Comparison of ENCODE assay signal across 22 cellular contexts in the genomic region with DNA sequence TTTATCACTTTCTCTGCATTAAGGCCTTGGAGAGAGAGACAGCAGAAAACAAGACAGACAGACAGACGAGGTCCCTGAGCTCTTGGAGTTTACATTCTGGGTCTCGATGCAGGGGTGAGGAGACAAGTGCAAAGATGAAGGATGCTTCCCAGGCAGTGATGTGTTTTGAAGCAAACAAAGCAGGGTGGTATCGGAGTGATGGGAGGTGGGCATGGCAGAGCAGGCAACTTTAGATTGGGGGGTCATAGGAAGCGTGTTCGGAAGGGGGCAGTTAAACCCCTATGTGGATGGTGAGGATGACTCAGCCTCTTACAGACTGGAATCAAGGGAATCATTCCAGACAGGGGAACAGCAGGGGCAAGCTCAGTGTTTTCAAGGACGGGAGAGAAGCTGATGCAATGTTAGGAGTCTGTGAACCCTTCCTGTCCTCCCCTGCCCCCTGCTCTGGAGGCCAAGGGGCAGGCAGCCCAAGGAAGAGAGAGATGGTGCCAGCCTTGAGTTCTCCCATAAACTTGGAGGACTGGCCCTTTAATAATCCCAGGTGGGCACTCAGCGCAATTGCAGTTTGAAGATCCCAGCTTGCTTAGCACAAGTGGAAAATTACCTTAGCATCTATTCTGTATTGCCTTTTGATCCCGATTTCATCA.
DNase-seq lines count a peak whose midpoint lies in the region; TF ChIP-seq lines count a peak whose summit lies in the region.
"Had no signal": no experiment of that assay in that cellular context is flagged by ENCODE, and none has a peak within 500 bp of the region (broad histone marks: within the 10 kb centered on the region; RNA-seq: fewer than 3 reads in every experiment).

No MANE protein-coding gene starts in this region.

- no peak overlapping the region for H3K4me2 ChIP-seq in mesendoderm (ENCODE audit: low read length)
- H3K4me2 ChIP-seq: PC-9 had no signal

- H3K4me3 ChIP-seq in mesendoderm (ENCODE audit: low read length) (no peak overlapping the region), stomach (no peak overlapping the region)
- H3K4me3 ChIP-seq: dorsolateral prefrontal cortex, PC-9, prostate gland, SK-N-MC had no signal

- intact Hi-C loops in stomach (cut with DNase I; ENCODE audit: low total_unique reads) = no loop called here

- H3K56ac ChIP-seq in mesendoderm (ENCODE audit: low read length) = no peak overlapping the region

- no peak for TF ChIP-seq EP300 in stomach (IDR thresholded peaks at IDR 0.05)

- no peak overlapping the region for H4K5ac ChIP-seq in mesendoderm (ENCODE audit: low read length)

- H3K9me3 ChIP-seq in stomach = no peaks in the 10 kb centered on the region
- H3K9me3 ChIP-seq: prostate gland had no signal

- no peaks in the 10 kb centered on the region for H3K79me2 ChIP-seq in mesendoderm (ENCODE audit: control insufficient read depth, insufficient read depth, low read length)

- no CpG with 5 or more reads among the region's 8 CpGs for WGBS in mesendoderm (ENCODE audit: extremely low coverage, insufficient coverage, low lambda C conversion rate)
- 71 to 78% (median 75%) methylated on average over 8 of the region's 8 CpGs for WGBS in stomach, 5 donors

- H3K36me3 ChIP-seq in mesendoderm (ENCODE audit: control insufficient read depth, insufficient read depth, low read length) (no peaks in the 10 kb centered on the region), stomach (no peaks in the 10 kb centered on the region)
- H3K36me3 ChIP-seq: prostate gland had no signal

- DNase-seq in NCI-H748 (lab: John Stamatoyannopoulos, UW; ENCODE audit: unreplicated experiment) (peak; percentile 28), NCI-H748 treated with DMSO at 0.1 percent for 48 hours (lab: John Stamatoyannopoulos, UW) (no peak), SK-MEL-5 (ENCODE audit: low read depth, low spot score) (peak; percentile 15), mesendoderm (peak; percentile 71), stomach (peak; percentile 9), cerebellum (ENCODE audit: low spot score) (no peak)
- no peak for DNase-seq in activated CD4-positive, alpha-beta T cell treated with anti-CD3 and anti-CD28 coated beads, Interleukin-2, amount 50 U/mL, for 1 hour
- DNase-seq in stimulated activated CD4-positive, alpha-beta T cell treated with anti-CD3 and anti-CD28 coated beads, Interleukin-1b, Interleukin-23, amount 100 ng/mL, for 48 hours = no peak
- DNase-seq: activated CD4-positive, alpha-beta T cell treated with anti-CD3 and anti-CD28 coated beads for 1 hour; activated naive CD8-positive, alpha-beta T cell treated with anti-CD3 and anti-CD28 coated beads, Interleukin-2, amount 10 ng/mL, durations not matched to agents 7 days and 5 days; dorsolateral prefrontal cortex; foreskin keratinocyte; hypothalamus; KG1; naive thymus-derived CD8-positive, alpha-beta T cell; NCI-H2081 treated with DMSO at 0.1 percent for 48 hours; NCI-H82; PC-9; stimulated activated CD8-positive, alpha-beta memory T cell treated with anti-CD3 and anti-CD28 coated beads, Interleukin-4, amount 100 ng/mL, for 48 hours; T1000 had no signal

- H2BK15ac ChIP-seq in mesendoderm (replicated peaks; ENCODE audit: low read depth) = no peak overlapping the region

- peak overlapping the region; percentile 4 for H3K18ac ChIP-seq in mesendoderm (ENCODE audit: low read length)

- no peak overlapping the region for H3K23ac ChIP-seq in mesendoderm (ENCODE audit: low read length)

- no peaks in the 10 kb centered on the region for H3K27me3 ChIP-seq in mesendoderm (ENCODE audit: insufficient read depth, low read length, poor library complexity)
- peaks cover 0 to 74% (median 5%) of the 10 kb centered on the region in 3 donors for H3K27me3 ChIP-seq in stomach

- no peak overlapping the region for H2BK5ac ChIP-seq in mesendoderm (ENCODE audit: low read length)

- in situ Hi-C loops in SK-MEL-5 (cut with HindIII; ENCODE audit: low pct_unique_long_range_greater_than_20kb, low sequenced_read_pairs) = no loop called here

- H3K27ac ChIP-seq in mesendoderm (ENCODE audit: low read depth, low read length) (no peak overlapping the region), stomach (no peak overlapping the region)
- H3K27ac ChIP-seq: dorsolateral prefrontal cortex, foreskin keratinocyte, PC-9, prostate gland, SK-N-MC had no signal

- no peak for TF ChIP-seq CTCF in stomach (IDR thresholded peaks at IDR 0.05)

- H3K79me1 ChIP-seq in mesendoderm (ENCODE audit: low read length) = no peaks in the 10 kb centered on the region

- no peak overlapping the region for H3K4ac ChIP-seq in mesendoderm (ENCODE audit: low read depth, low read length)

- peak overlapping the region; percentile 8 for H2BK120ac ChIP-seq in mesendoderm (ENCODE audit: low read depth, low read length)

- H3K4me1 ChIP-seq in mesendoderm (ENCODE audit: control insufficient read depth, low read depth, low read length) (no peaks in the 10 kb centered on the region), stomach (no peaks in the 10 kb centered on the region)
- H3K4me1 ChIP-seq: foreskin keratinocyte, prostate gland had no signal

- no peak overlapping the region for H2AK5ac ChIP-seq in mesendoderm (ENCODE audit: low read length)

- H3K9ac ChIP-seq in mesendoderm (ENCODE audit: low read length) = no peak overlapping the region

- no peak for TF ChIP-seq POLR2A in stomach (IDR thresholded peaks at IDR 0.05)

- H4K8ac ChIP-seq in mesendoderm (ENCODE audit: low read depth, low read length) = no peak overlapping the region

Comparison
In these comparisons a context has a peak if more than half of its experiments do, and no peak if none do; other contexts are left out.
1. DNase-seq: peak in NCI-H748 (single experiment), SK-MEL-5 (single experiment), mesendoderm (single experiment) and stomach (single experiment); none in NCI-H748 treated with DMSO at 0.1 percent for 48 hours (single experiment), activated CD4-positive, alpha-beta T cell treated with anti-CD3 and anti-CD28 coated beads, Interleukin-2, amount 50 U/mL, for 1 hour (single experiment), cerebellum (single experiment) and stimulated activated CD4-positive, alpha-beta T cell treated with anti-CD3 and anti-CD28 coated beads, Interleukin-1b, Interleukin-23, amount 100 ng/mL, for 48 hours (single experiment).